In genomic region chr7:2266911-2267310, GRCh38 we compare ENCODE assay signal across 16 cellular contexts. TPM values are rescaled to one million over a fixed set of nuclear protein-coding genes. Genes with fewer than 3 reads are reported as not detected.
DNase-seq lines count a peak whose midpoint lies in the region; ATAC-seq and TF ChIP-seq lines count a peak whose summit lies in the region.
"Had no signal": no experiment of that assay in that cellular context is flagged by ENCODE, and none has a peak within 500 bp of the region (broad histone marks: within the 10 kb centered on the region; RNA-seq: fewer than 3 reads in every experiment).

No MANE protein-coding gene starts in this region.

- H2AK5ac ChIP-seq in IMR-90 (ENCODE audit: low read depth, low read length): peak overlapping the region; percentile 70

- peaks cover 3% of the 10 kb centered on the region for H3K4me1 Mint-ChIP-seq in activated CD4-positive, alpha-beta memory T cell treated with anti-CD3 and anti-CD28 coated beads for 36 hours (ENCODE audit: low read depth)

- dilution Hi-C loops in IMR-90 (cut with HindIII; ENCODE audit: low sequenced_read_pairs, unreplicated experiment): no loop called here

- peak overlapping the region; percentile 33; the same call in 1 of the 2 replicates for H3K14ac ChIP-seq in IMR-90 (replicated peaks; ENCODE audit: low read depth, low read length)

- H3K36me3 Mint-ChIP-seq in activated CD4-positive, alpha-beta memory T cell treated with anti-CD3 and anti-CD28 coated beads for 36 hours: peaks cover 8% of the 10 kb centered on the region

- peaks cover 0 to 8% of the 10 kb centered on the region in 2 experiments; a peak in 2 of 4 replicates for H3K79me1 ChIP-seq in IMR-90 (ENCODE audit: low read depth in 1 of 2, low read length in 2 of 2)

- H2AK9ac ChIP-seq in IMR-90 (replicated peaks; ENCODE audit: low read depth, low read length, poor library complexity): no peak overlapping the region

- H2BK15ac ChIP-seq in IMR-90 (ENCODE audit: low read depth, low read length): no peak overlapping the region

- H3K4me3 ChIP-seq in IMR-90 (ENCODE audit: insufficient read depth, low read depth, low read length) (no peak overlapping the region), WERI-Rb-1 (ENCODE audit: low read depth, low read length) (no peak overlapping the region)

- H4K91ac ChIP-seq in IMR-90 (ENCODE audit: insufficient read depth, low read depth, low read length): peak overlapping the region; percentile 38; the same call in 1 of the 2 replicates

- peaks cover 19% of the 10 kb centered on the region for H3K36me3 ChIP-seq in IMR-90 (ENCODE audit: control insufficient read depth, insufficient read depth, low read length)
- H3K36me3 ChIP-seq in WERI-Rb-1: peaks cover 27% of the 10 kb centered on the region

- WGBS in IMR-90 (ENCODE audit: extremely low coverage in 2 of 2, insufficient read length in 1 of 2), 2 experiments: 0% methylated on average over 2 of the region's 10 CpGs; no CpG with 5 or more reads in 1 of the 2 experiments

- in situ Hi-C loops in IMR-90 (cut with MboI; ENCODE audit: low sequenced_read_pairs): no loop called here

- peak overlapping the region; percentile 50; the same call in 1 of the 2 replicates for H3K4ac ChIP-seq in IMR-90 (ENCODE audit: low read depth, low read length)

- POLR2A ChIA-PET in IMR-90 (lab: Charles Lee; ENCODE audit: unreplicated experiment): interaction anchor here (1.1 kb wide), 1 partner anchor 16 kb away, joined by 3 read pairs; no protein-coding TSS in a partner anchor
- POLR2A ChIA-PET in activated CD4-positive, alpha-beta memory T cell treated with anti-CD3 and anti-CD28 coated beads for 36 hours (lab: Charles Lee): no interaction called here

- H3K4me1 ChIP-seq in IMR-90 (ENCODE audit: control insufficient read depth, insufficient read depth, low read length): peaks cover 13% of the 10 kb centered on the region
- H3K4me1 ChIP-seq in foreskin keratinocyte: no peaks in the 10 kb centered on the region

- H4K8ac ChIP-seq in IMR-90 (ENCODE audit: low read depth in 2 of 2, low read length in 2 of 2): peak overlapping the region; percentile 28 to 66; a peak in 2 of 4 replicates

- no peak overlapping the region for H3K56ac ChIP-seq in IMR-90 (ENCODE audit: extremely low read depth, insufficient read depth, low read length)

- H3K9me3 ChIP-seq in IMR-90 (ENCODE audit: control insufficient read depth, insufficient read depth, low read length) (no peaks in the 10 kb centered on the region), WERI-Rb-1 (ENCODE audit: severe bottlenecking) (no peaks in the 10 kb centered on the region)

- DNase-seq in AG20443 (ENCODE audit: low spot score) (peak; percentile 34), IMR-90 (peak; percentile 62), WERI-Rb-1 (peak; percentile 82), foreskin keratinocyte (peak in 1 of 2 donors; percentile 18), ureter (ENCODE audit: low spot score) (no peak), NCI-H2081 (lab: John Stamatoyannopoulos, UW) (no peak), T-helper 2 cell (no peak)
- DNase-seq in activated CD4-positive, alpha-beta memory T cell treated with anti-CD3 and anti-CD28 coated beads for 36 hours: no peak
- DNase-seq: AML-193; GDM1; left colon; naive thymus-derived CD8-positive, alpha-beta T cell; retina; Right ventricle myocardium superior; stimulated activated CD4-positive, alpha-beta T cell treated with anti-CD3 and anti-CD28 coated beads, Interleukin-2, amount 100 ng/mL, for 24 hours had no signal

- H3K23ac ChIP-seq in IMR-90 (ENCODE audit: low read depth, low read length): no peak overlapping the region

- H3K27me3 Mint-ChIP-seq in activated CD4-positive, alpha-beta memory T cell treated with anti-CD3 and anti-CD28 coated beads for 36 hours: no peaks in the 10 kb centered on the region
- H3K27me3 Mint-ChIP-seq: activated naive CD8-positive, alpha-beta T cell; naive thymus-derived CD8-positive, alpha-beta T cell had no signal

- peak overlapping the region; percentile 48; the same call in 1 of the 2 replicates for H3K9ac ChIP-seq in IMR-90 (ENCODE audit: low read depth, low read length)

- BruUV-seq in IMR-90 (replicated peaks; lab: Mats Ljungman, UMichigan): no TSS peak

- TF ChIP-seq CTCF in IMR-90 (conservative IDR thresholded peaks at IDR 0.05; ENCODE audit: low read depth, low read length) (no peak), WERI-Rb-1 (IDR thresholded peaks at IDR 0.05; ENCODE audit: low read depth, low read length) (no peak), foreskin keratinocyte (conservative IDR thresholded peaks at IDR 0.05) (no peak)

- H3K27ac Mint-ChIP-seq in activated CD4-positive, alpha-beta memory T cell treated with anti-CD3 and anti-CD28 coated beads for 36 hours: no peak overlapping the region
- H3K27ac Mint-ChIP-seq: activated naive CD8-positive, alpha-beta T cell; naive thymus-derived CD8-positive, alpha-beta T cell had no signal

- 0 out of 2 replicates have a peak, but pooled peaks cover 4% of the 10 kb centered on the region for H4K20me1 ChIP-seq in IMR-90 (ENCODE audit: insufficient read depth, low read length)

- no peak overlapping the region for H3K18ac ChIP-seq in IMR-90 (ENCODE audit: low read depth, low read length)

- no peaks in the 10 kb centered on the region for H3K9me3 Mint-ChIP-seq in activated CD4-positive, alpha-beta memory T cell treated with anti-CD3 and anti-CD28 coated beads for 36 hours
- H3K9me3 Mint-ChIP-seq: naive thymus-derived CD8-positive, alpha-beta T cell had no signal

- H4K5ac ChIP-seq in IMR-90 (ENCODE audit: low read depth, low read length): no peak overlapping the region

- intact Hi-C loops in IMR-90 (cut with micrococcal nuclease): no loop called here
- intact Hi-C loops in activated CD4-positive, alpha-beta memory T cell treated with anti-CD3 and anti-CD28 coated beads for 36 hours (cut with micrococcal nuclease): no loop called here

- H3K9me1 ChIP-seq in IMR-90 (ENCODE audit: insufficient read depth, low read length): no peaks in the 10 kb centered on the region

- H2BK5ac ChIP-seq in IMR-90 (ENCODE audit: low read depth, low read length, poor library complexity, severe bottlenecking): peak overlapping the region; percentile 55

- H2AFZ ChIP-seq in IMR-90 (replicated peaks; ENCODE audit: low read length, poor library complexity): no peak overlapping the region

- no peak for TF ChIP-seq POLR2A in IMR-90 (IDR thresholded peaks at IDR 0.05; ENCODE audit: low read depth, low read length)

- no peaks in the 10 kb centered on the region for H3K27me3 ChIP-seq in IMR-90 (ENCODE audit: control insufficient read depth, insufficient read depth, low read length)
- no peaks in the 10 kb centered on the region for H3K27me3 ChIP-seq in WERI-Rb-1 (ENCODE audit: insufficient read depth, low read depth, severe bottlenecking)
- no peaks in the 10 kb centered on the region for H3K27me3 ChIP-seq in foreskin keratinocyte

- H2BK120ac ChIP-seq in IMR-90 (ENCODE audit: low read depth, low read length): peak overlapping the region; percentile 8; the same call in 1 of the 2 replicates

- CTCF ChIA-PET in IMR-90 (lab: Yijun Ruan, JAX): no interaction called here
- CTCF ChIA-PET in activated CD4-positive, alpha-beta memory T cell treated with anti-CD3 and anti-CD28 coated beads for 36 hours (lab: Charles Lee): no interaction called here

- H3K4me3 Mint-ChIP-seq in activated CD4-positive, alpha-beta memory T cell treated with anti-CD3 and anti-CD28 coated beads for 36 hours: no peak overlapping the region
- H3K4me3 Mint-ChIP-seq: activated naive CD8-positive, alpha-beta T cell; naive thymus-derived CD8-positive, alpha-beta T cell had no signal

- H2BK20ac ChIP-seq in IMR-90 (ENCODE audit: low read depth, low read length): no peak overlapping the region; the same call in 1 of the 2 replicates

- ATAC-seq in IMR-90 (ENCODE audit: low read depth): peak; percentile 83
- peak; percentile 67 for ATAC-seq in foreskin keratinocyte
- ATAC-seq: left colon; naive thymus-derived CD8-positive, alpha-beta T cell had no signal

- no peak for TF ChIP-seq RAD21 in IMR-90 (IDR thresholded peaks at IDR 0.05; ENCODE audit: low read length)

- H3K27ac ChIP-seq in IMR-90 (ENCODE audit: insufficient read depth, low read length) (peak overlapping the region; percentile 61; the same call in 1 of the 2 replicates), WERI-Rb-1 (peak overlapping the region; percentile 95), foreskin keratinocyte (no peak overlapping the region)

- H3K4me2 ChIP-seq in IMR-90 (ENCODE audit: low read depth, low read length): no peak overlapping the region

RNA-seq across cellular contexts. Expression of gene NUDT1, which starts 24.9 kb away (rescaled TPM):
- 36.1 and 49.1 TPM in 2 replicates for total RNA-seq in IMR-90 (2012; rRNA removed)
- polyA plus RNA-seq in IMR-90 (2012; rRNA removed): 33.4 and 37.2 TPM in 2 replicates
- polyA plus RNA-seq in IMR-90 (2012; cell fraction: cytosol; rRNA removed): 52.3 and 59.0 TPM in 2 replicates
- 19.0 and 25.0 TPM in 2 replicates for polyA plus RNA-seq in IMR-90 (2012; cell fraction: nucleus; rRNA removed; ENCODE audit: low replicate concordance)
- 71.6 and 80.1 TPM in 2 replicates for total RNA-seq in foreskin keratinocyte
- 118 TPM in 2 replicates for polyA plus RNA-seq in foreskin keratinocyte
- 8.9 TPM for total RNA-seq in ureter
- 100 to 1,000 TPM; 112 to 114 TPM for total RNA-seq in activated CD4-positive, alpha-beta memory T cell treated with anti-CD3 and anti-CD28 coated beads for 36 hours

RNA-seq across cellular contexts. Expression of gene MRM2, which starts 24.9 kb away (rescaled TPM):
- 23.1 and 23.8 TPM in 2 replicates for total RNA-seq in IMR-90 (2012; rRNA removed)
- polyA plus RNA-seq in IMR-90 (2012; rRNA removed): 16.9 and 19.1 TPM in 2 replicates
- 11.2 and 11.8 TPM in 2 replicates for polyA plus RNA-seq in IMR-90 (2012; cell fraction: cytosol; rRNA removed)
- polyA plus RNA-seq in IMR-90 (2012; cell fraction: nucleus; rRNA removed; ENCODE audit: low replicate concordance): 6.1 and 6.2 TPM in 2 replicates
- total RNA-seq in foreskin keratinocyte: 31.8 and 34.5 TPM in 2 replicates
- 38.7 and 43.1 TPM in 2 replicates for polyA plus RNA-seq in foreskin keratinocyte
- total RNA-seq in ureter: 34.2 TPM
- total RNA-seq in activated CD4-positive, alpha-beta memory T cell treated with anti-CD3 and anti-CD28 coated beads for 36 hours: 10 to 100 TPM; 25.5 to 26.9 TPM

RNA-seq across cellular contexts. Expression of gene MAD1L1, which starts 34.2 kb away (rescaled TPM):
- 40.9 and 41.7 TPM in 2 replicates for total RNA-seq in IMR-90 (2012; rRNA removed)
- 29.0 and 31.5 TPM in 2 replicates for polyA plus RNA-seq in IMR-90 (2012; rRNA removed)
- polyA plus RNA-seq in IMR-90 (2012; cell fraction: cytosol; rRNA removed): 27.7 and 28.1 TPM in 2 replicates
- polyA plus RNA-seq in IMR-90 (2012; cell fraction: nucleus; rRNA removed; ENCODE audit: low replicate concordance): 13.2 and 34.4 TPM in 2 replicates
- 52.4 and 61.9 TPM in 2 replicates for total RNA-seq in foreskin keratinocyte
- 43.9 and 56.4 TPM in 2 replicates for polyA plus RNA-seq in foreskin keratinocyte
- total RNA-seq in ureter: 41.4 TPM
- total RNA-seq in activated CD4-positive, alpha-beta memory T cell treated with anti-CD3 and anti-CD28 coated beads for 36 hours: 10 to 100 TPM; 44.4 to 47.8 TPM

RNA-seq across cellular contexts. Expression of gene SNX8, which starts 47.3 kb away (rescaled TPM):
- total RNA-seq in IMR-90 (2012; rRNA removed) (7.7 and 8.6 TPM in 2 replicates), foreskin keratinocyte (30.2 and 31.9 TPM in 2 replicates), ureter (23.7 TPM)
- polyA plus RNA-seq in IMR-90 (2012; rRNA removed) (55.9 and 65.0 TPM in 2 replicates), foreskin keratinocyte (51.0 and 52.8 TPM in 2 replicates)
- 9.9 and 15.0 TPM in 2 replicates for polyA plus RNA-seq in IMR-90 (2012; cell fraction: cytosol; rRNA removed)
- polyA plus RNA-seq in IMR-90 (2012; cell fraction: nucleus; rRNA removed; ENCODE audit: low replicate concordance): 26.2 and 42.9 TPM in 2 replicates
- 10 to 100 TPM; 35.4 to 40.2 TPM for total RNA-seq in activated CD4-positive, alpha-beta memory T cell treated with anti-CD3 and anti-CD28 coated beads for 36 hours

Comparison
In these comparisons a context has a peak if more than half of its experiments do, and no peak if none do; other contexts are left out.
1. DNase-seq: peak in AG20443 (single experiment), IMR-90 (single experiment) and WERI-Rb-1 (single experiment); none in ureter (single experiment), activated CD4-positive, alpha-beta memory T cell treated with anti-CD3 and anti-CD28 coated beads for 36 hours (single experiment), NCI-H2081 (0 of 2) and T-helper 2 cell (0 of 5).